20 cellular contexts compared by ENCODE assay signal in genomic region chr22:29998627-29999026, GRCh38.
DNase-seq lines count a peak whose midpoint lies in the region; ATAC-seq, FAIRE-seq and TF ChIP-seq lines count a peak whose summit lies in the region.
"Had no signal": no experiment of that assay in that cellular context is flagged by ENCODE, and none has a peak within 500 bp of the region (broad histone marks: within the 10 kb centered on the region; RNA-seq: fewer than 3 reads in every experiment).

No MANE protein-coding gene starts in this region.

- no peaks in the 10 kb centered on the region for H3K9me3 Mint-ChIP-seq in CD4-positive, alpha-beta T cell
- no peaks in the 10 kb centered on the region for H3K9me3 Mint-ChIP-seq in activated CD4-positive, alpha-beta T cell treated with anti-CD3 and anti-CD28 coated beads, Interleukin-2, amount 10 ng/mL, durations not matched to agents 24 days and 14 days
- H3K9me3 Mint-ChIP-seq: activated CD4-positive, alpha-beta memory T cell treated with anti-CD3 and anti-CD28 coated beads for 36 hours; activated T-helper 1 cell treated with anti-CD3 and anti-CD28 coated beads, Interleukin-12 subunit alpha, Interleukin-12 subunit beta, Interleukin-2, Interleukin-4 antibody, amounts not matched to agents 30 ng/mL and 10 ng/mL and 1 ng/mL, durations not matched to agents 14 hours and 24 hours and 36 hours had no signal

- 48 to 58% (median 53%) methylated on average over 4 of the region's 4 CpGs for WGBS in adrenal gland, 4 donors

- no peak overlapping the region for H3K9ac ChIP-seq in endothelial cell of umbilical vein (replicated peaks; ENCODE audit: extremely low read depth, insufficient read depth, low read length)
- H3K9ac ChIP-seq: KMS-11, parathyroid adenoma had no signal

- H3K9me3 ChIP-seq in A673 (ENCODE audit: low read depth, low read length, poor library complexity, severe bottlenecking), result no peaks in the 10 kb centered on the region
- no peaks in the 10 kb centered on the region for H3K9me3 ChIP-seq in CD4-positive, alpha-beta T cell (ENCODE audit: control insufficient read depth, low read length)
- no peaks in the 10 kb centered on the region for H3K9me3 ChIP-seq in endothelial cell of umbilical vein (replicated peaks; ENCODE audit: control insufficient read depth, insufficient read depth, low read length)
- H3K9me3 ChIP-seq in adrenal gland (replicated peaks in 1 of 3), result no peaks in the 10 kb centered on the region
- H3K9me3 ChIP-seq: testis had no signal

- no peak for TF ChIP-seq POLR2A in endothelial cell of umbilical vein (IDR thresholded peaks at IDR 0.05; ENCODE audit: low read depth, low read length)
- TF ChIP-seq POLR2A in adrenal gland (IDR thresholded peaks at IDR 0.05), result no peak

- no peak; the same call in 1 of the 2 replicates for TF ChIP-seq CTCF in A673 (conservative IDR thresholded peaks at IDR 0.05; ENCODE audit: low read depth, low read length)
- no peak for TF ChIP-seq CTCF in CD4-positive, alpha-beta T cell (IDR thresholded peaks at IDR 0.05)
- peak; percentile 30; the same call in 1 of the 2 replicates for TF ChIP-seq CTCF in LNCAP (IDR thresholded peaks at IDR 0.05)
- TF ChIP-seq CTCF in endothelial cell of umbilical vein (IDR thresholded peaks at IDR 0.05; ENCODE audit: extremely low read depth in 1 of 2, insufficient read depth in 1 of 2, low read depth in 1 of 2, low read length in 2 of 2), result peak in 1 of 2 donors; percentile 5
- peak in 2 of 6 experiments; percentile 7 to 47 for TF ChIP-seq CTCF in adrenal gland (IDR thresholded peaks at IDR 0.05)

- peaks cover 4% of the 10 kb centered on the region for H3K36me3 ChIP-seq in A673 (ENCODE audit: insufficient read depth, low read length, poor library complexity, severe bottlenecking)
- H3K36me3 ChIP-seq in endothelial cell of umbilical vein (ENCODE audit: control insufficient read depth in 2 of 2, extremely low read depth in 1 of 2, insufficient read depth in 2 of 2, low read length in 2 of 2), result peaks cover 0 to 2% of the 10 kb centered on the region in 2 experiments
- H3K36me3 ChIP-seq in adrenal gland (replicated peaks in 1 of 2), result peaks cover 0 to 15% of the 10 kb centered on the region in 2 donors

- H2AFZ ChIP-seq in endothelial cell of umbilical vein (ENCODE audit: low read depth, low read length), result no peak overlapping the region
- H2AFZ ChIP-seq: parathyroid adenoma had no signal

- DNase-seq in A673 (ENCODE audit: low spot score), result peak; percentile 34
- no peak for DNase-seq in CD4-positive, alpha-beta T cell
- no peak for DNase-seq in endothelial cell of umbilical vein (ENCODE audit: low read depth, low spot score)
- DNase-seq in activated CD4-positive, alpha-beta T cell treated with anti-CD3 and anti-CD28 coated beads, Interleukin-2, amount 10 ng/mL, durations not matched to agents 24 days and 14 days, result no peak
- no peak for DNase-seq in caudate nucleus (lab: John Stamatoyannopoulos, UW)
- DNase-seq in adrenal gland, result no peak
- DNase-seq: activated CD4-positive, alpha-beta memory T cell treated with anti-CD3 and anti-CD28 coated beads for 36 hours; AML-193; NCI-H510A; PC-3; small intestine; testis had no signal

- H3K9me1 ChIP-seq in endothelial cell of umbilical vein (replicated peaks; ENCODE audit: control insufficient read depth, extremely low read depth, insufficient read depth, low read length), result no peaks in the 10 kb centered on the region

- no peaks in the 10 kb centered on the region for H3K79me2 ChIP-seq in endothelial cell of umbilical vein (ENCODE audit: control insufficient read depth, insufficient read depth, low read length)
- H3K79me2 ChIP-seq: parathyroid adenoma had no signal

- H3K4me1 Mint-ChIP-seq in CD4-positive, alpha-beta T cell (ENCODE audit: low read depth), result peaks cover under 1% of the 10 kb centered on the region
- H3K4me1 Mint-ChIP-seq in activated CD4-positive, alpha-beta T cell treated with anti-CD3 and anti-CD28 coated beads, Interleukin-2, amount 10 ng/mL, durations not matched to agents 24 days and 14 days, result peaks cover 13% of the 10 kb centered on the region

- ATAC-seq in CD4-positive, alpha-beta T cell (ENCODE audit: poor library complexity), result no peak
- ATAC-seq in GM21367 (IDR thresholded peaks at IDR 0.05; ENCODE audit: unreplicated experiment), result no peak
- ATAC-seq: PC-3 had no signal

- POLR2A ChIA-PET in A673 (lab: Charles Lee; ENCODE audit: low non-redundant PET) (no interaction called here), endothelial cell of umbilical vein (lab: Charles Lee) (no interaction called here)
- POLR2A ChIA-PET in CD4-positive, alpha-beta T cell (lab: Charles Lee), result no interaction called here

- FAIRE-seq in endothelial cell of umbilical vein (lab: Jason Lieb, UNC), result peak; percentile 40
- FAIRE-seq: endometrium, small intestine had no signal

- peaks cover 70% of the 10 kb centered on the region for H3K36me3 Mint-ChIP-seq in CD4-positive, alpha-beta T cell (ENCODE audit: low read depth)
- peaks cover 22% of the 10 kb centered on the region for H3K36me3 Mint-ChIP-seq in activated CD4-positive, alpha-beta T cell treated with anti-CD3 and anti-CD28 coated beads, Interleukin-2, amount 10 ng/mL, durations not matched to agents 24 days and 14 days (ENCODE audit: low read depth)

- H3K4me1 ChIP-seq in A673 (ENCODE audit: insufficient read depth, low read length, poor library complexity, severe bottlenecking) (no peaks in the 10 kb centered on the region), endothelial cell of umbilical vein (ENCODE audit: control insufficient read depth, extremely low read depth, insufficient read depth, low read length) (peaks cover 15% of the 10 kb centered on the region), adrenal gland (replicated peaks in 1 of 2) (peaks cover 9 to 13% of the 10 kb centered on the region in 2 donors)

- dilution Hi-C loops in endothelial cell of umbilical vein (cut with MboI; ENCODE audit: extremely low pct_ligation_motif_present, low sequenced_read_pairs), result no loop called here

- H4K20me1 ChIP-seq in endothelial cell of umbilical vein (replicated peaks; ENCODE audit: control insufficient read depth, extremely low read depth, insufficient read depth, low read length), result no peaks in the 10 kb centered on the region

- H3K27me3 Mint-ChIP-seq in CD4-positive, alpha-beta T cell, result no peaks in the 10 kb centered on the region
- H3K27me3 Mint-ChIP-seq in activated CD4-positive, alpha-beta T cell treated with anti-CD3 and anti-CD28 coated beads, Interleukin-2, amount 10 ng/mL, durations not matched to agents 24 days and 14 days, result no peaks in the 10 kb centered on the region
- H3K27me3 Mint-ChIP-seq: activated CD4-positive, alpha-beta memory T cell treated with anti-CD3 and anti-CD28 coated beads for 36 hours had no signal

- H3K27me3 ChIP-seq in A673 (replicated peaks; ENCODE audit: insufficient read depth, low read depth, low read length, poor library complexity) (no peaks in the 10 kb centered on the region), endothelial cell of umbilical vein (ENCODE audit: control insufficient read depth in 2 of 2, insufficient read depth in 2 of 2, low read length in 2 of 2) (no peaks in the 10 kb centered on the region), adrenal gland (no peaks in the 10 kb centered on the region)
- H3K27me3 ChIP-seq in CD4-positive, alpha-beta T cell (ENCODE audit: control insufficient read depth, insufficient read depth, low read length), result no peaks in the 10 kb centered on the region
- H3K27me3 ChIP-seq: testis had no signal

- no peak overlapping the region for H3K4me3 Mint-ChIP-seq in CD4-positive, alpha-beta T cell
- no peak overlapping the region for H3K4me3 Mint-ChIP-seq in activated CD4-positive, alpha-beta T cell treated with anti-CD3 and anti-CD28 coated beads, Interleukin-2, amount 10 ng/mL, durations not matched to agents 24 days and 14 days
- H3K4me3 Mint-ChIP-seq: activated CD4-positive, alpha-beta memory T cell treated with anti-CD3 and anti-CD28 coated beads for 36 hours; activated T-helper 1 cell treated with anti-CD3 and anti-CD28 coated beads, Interleukin-12 subunit alpha, Interleukin-12 subunit beta, Interleukin-2, Interleukin-4 antibody, amounts not matched to agents 30 ng/mL and 10 ng/mL and 1 ng/mL, durations not matched to agents 14 hours and 24 hours and 36 hours had no signal

- intact Hi-C loops in A673 (cut with micrococcal nuclease; ENCODE audit: unreplicated experiment), result no loop called here
- intact Hi-C loops in CD4-positive, alpha-beta T cell (cut with DNase I, micrococcal nuclease), result no loop called here
- intact Hi-C loops in endothelial cell of umbilical vein (cut with micrococcal nuclease), result no loop called here
- intact Hi-C loops in activated CD4-positive, alpha-beta T cell treated with anti-CD3 and anti-CD28 coated beads, Interleukin-2, amount 10 ng/mL, durations not matched to agents 24 days and 14 days (cut with micrococcal nuclease), result no loop called here
- intact Hi-C loops in adrenal gland (cut with DNase I), result no loop called here

- no peak overlapping the region for H3K4me2 ChIP-seq in endothelial cell of umbilical vein (ENCODE audit: insufficient read depth, low read length)
- H3K4me2 ChIP-seq: KMS-11 had no signal

- H3K4me3 ChIP-seq in A673 (ENCODE audit: low read depth, low read length, poor library complexity, severe bottlenecking) (no peak overlapping the region), endothelial cell of umbilical vein (replicated peaks in 1 of 3; ENCODE audit: insufficient read depth in 1 of 3, low read depth in 1 of 3, low read length in 3 of 3) (no peak overlapping the region), adrenal gland (no peak overlapping the region)
- H3K4me3 ChIP-seq: lung, testis had no signal

- peak overlapping the region; percentile 24 for H3K27ac Mint-ChIP-seq in CD4-positive, alpha-beta T cell
- no peak overlapping the region for H3K27ac Mint-ChIP-seq in activated CD4-positive, alpha-beta T cell treated with anti-CD3 and anti-CD28 coated beads, Interleukin-2, amount 10 ng/mL, durations not matched to agents 24 days and 14 days
- H3K27ac Mint-ChIP-seq: activated CD4-positive, alpha-beta memory T cell treated with anti-CD3 and anti-CD28 coated beads for 36 hours; activated T-helper 1 cell treated with anti-CD3 and anti-CD28 coated beads, Interleukin-12 subunit alpha, Interleukin-12 subunit beta, Interleukin-2, Interleukin-4 antibody, amounts not matched to agents 30 ng/mL and 10 ng/mL and 1 ng/mL, durations not matched to agents 14 hours and 24 hours and 36 hours had no signal

- CTCF ChIA-PET in A673 (lab: Charles Lee) (no interaction called here), endothelial cell of umbilical vein (lab: Charles Lee) (interaction anchor here (1.2 to 1.9 kb wide), 2 partner anchors 12 to 90 kb away, joined by 3 to 5 read pairs; no protein-coding TSS in a partner anchor)
- CTCF ChIA-PET in CD4-positive, alpha-beta T cell (lab: Charles Lee), result no interaction called here

- BruUV-seq in A673 (replicated peaks; lab: Mats Ljungman, UMichigan) (no TSS peak), endothelial cell of umbilical vein (replicated peaks; lab: Mats Ljungman, UMichigan) (no TSS peak)

- no peak overlapping the region for H3K27ac ChIP-seq in A673 (ENCODE audit: low read depth, low read length, poor library complexity, severe bottlenecking)
- H3K27ac ChIP-seq in CD4-positive, alpha-beta T cell (ENCODE audit: low read depth, low read length), result no peak overlapping the region
- no peak overlapping the region for H3K27ac ChIP-seq in endothelial cell of umbilical vein (ENCODE audit: insufficient read depth, low read depth, low read length)
- H3K27ac ChIP-seq in caudate nucleus (ENCODE audit: low read depth, low read length), result no peak overlapping the region
- no peak overlapping the region for H3K27ac ChIP-seq in adrenal gland
- H3K27ac ChIP-seq: HL-60, KMS-11, parathyroid adenoma, testis had no signal
